Comparison of ENCODE assay signal across 8 cellular contexts in genomic region chr20:2237059-2237458, GRCh38. TPM values are rescaled to one million over a fixed set of nuclear protein-coding genes. Genes with fewer than 3 reads are reported as not detected.
DNase-seq lines count a peak whose midpoint lies in the region; ATAC-seq and TF ChIP-seq lines count a peak whose summit lies in the region.

No MANE protein-coding gene starts in this region.

- no peaks in the 10 kb centered on the region for H3K36me3 Mint-ChIP-seq in endodermal cell (ENCODE audit: low read depth)
- H3K36me3 Mint-ChIP-seq in activated T-helper 2 cell treated with anti-CD3 and anti-CD28 coated beads, Interferon-gamma antibody, Interleukin-2, Interleukin-4, amounts not matched to agents 10 μg/mL and 5 μg/mL and 100 μg/mL, durations not matched to agents 14 hours and 24 hours and 36 hours (ENCODE audit: low read depth), result no peaks in the 10 kb centered on the region

- no peak overlapping the region for H3K4me3 Mint-ChIP-seq in endodermal cell
- no peak overlapping the region for H3K4me3 Mint-ChIP-seq in activated T-helper 2 cell treated with anti-CD3 and anti-CD28 coated beads, Interferon-gamma antibody, Interleukin-2, Interleukin-4, amounts not matched to agents 10 μg/mL and 5 μg/mL and 100 μg/mL, durations not matched to agents 14 hours and 24 hours and 36 hours (ENCODE audit: low read depth)

- ATAC-seq in mucosa of descending colon, result peak; percentile 75
- no peak for ATAC-seq in GM21423 (IDR thresholded peaks at IDR 0.05; ENCODE audit: unreplicated experiment)
- ATAC-seq in GM21360 (IDR thresholded peaks at IDR 0.05; ENCODE audit: unreplicated experiment), result no peak

- no peaks in the 10 kb centered on the region for H3K27me3 ChIP-seq in endodermal cell (ENCODE audit: control insufficient read depth, insufficient read depth, low read length, poor library complexity, severe bottlenecking)

- H3K4me3 ChIP-seq in AG10803 (ENCODE audit: low read length) (no peak overlapping the region), endodermal cell (ENCODE audit: low read length) (no peak overlapping the region), mucosa of descending colon (no peak overlapping the region)

- H3K4me1 ChIP-seq in endodermal cell (ENCODE audit: control insufficient read depth, insufficient read depth, low read length), result no peaks in the 10 kb centered on the region
- H3K4me1 ChIP-seq in mucosa of descending colon (ENCODE audit: low read depth), result no peaks in the 10 kb centered on the region

- TF ChIP-seq CTCF in AG10803 (conservative IDR thresholded peaks at IDR 0.05; ENCODE audit: low read length) (peak; percentile 50), endodermal cell (conservative IDR thresholded peaks at IDR 0.05) (peak; percentile 43), mucosa of descending colon (IDR thresholded peaks at IDR 0.05) (no peak)

- WGBS in endodermal cell (ENCODE audit: insufficient coverage in 1 of 2, insufficient read length in 1 of 2), 2 experiments, result 88 to 92% methylated on average over 9 to 11 of the region's 11 CpGs

- no peak overlapping the region for H3K27ac Mint-ChIP-seq in endodermal cell
- H3K27ac Mint-ChIP-seq in activated T-helper 2 cell treated with anti-CD3 and anti-CD28 coated beads, Interferon-gamma antibody, Interleukin-2, Interleukin-4, amounts not matched to agents 10 μg/mL and 5 μg/mL and 100 μg/mL, durations not matched to agents 14 hours and 24 hours and 36 hours, result no peak overlapping the region

- H3K27ac ChIP-seq in endodermal cell (ENCODE audit: low read depth, low read length), result no peak overlapping the region

- H3K4me1 Mint-ChIP-seq in endodermal cell, result peaks cover 17% of the 10 kb centered on the region
- no peaks in the 10 kb centered on the region for H3K4me1 Mint-ChIP-seq in activated T-helper 2 cell treated with anti-CD3 and anti-CD28 coated beads, Interferon-gamma antibody, Interleukin-2, Interleukin-4, amounts not matched to agents 10 μg/mL and 5 μg/mL and 100 μg/mL, durations not matched to agents 14 hours and 24 hours and 36 hours (ENCODE audit: low read depth)

- H3K9me3 Mint-ChIP-seq in endodermal cell, result no peaks in the 10 kb centered on the region
- no peaks in the 10 kb centered on the region for H3K9me3 Mint-ChIP-seq in activated T-helper 2 cell treated with anti-CD3 and anti-CD28 coated beads, Interferon-gamma antibody, Interleukin-2, Interleukin-4, amounts not matched to agents 10 μg/mL and 5 μg/mL and 100 μg/mL, durations not matched to agents 14 hours and 24 hours and 36 hours

- no peaks in the 10 kb centered on the region for H3K36me3 ChIP-seq in endodermal cell (ENCODE audit: control insufficient read depth, insufficient read depth, low read length)
- no peaks in the 10 kb centered on the region for H3K36me3 ChIP-seq in mucosa of descending colon (ENCODE audit: low read depth)

- no peaks in the 10 kb centered on the region for H3K27me3 Mint-ChIP-seq in endodermal cell (ENCODE audit: insufficient read depth)
- H3K27me3 Mint-ChIP-seq in activated T-helper 2 cell treated with anti-CD3 and anti-CD28 coated beads, Interferon-gamma antibody, Interleukin-2, Interleukin-4, amounts not matched to agents 10 μg/mL and 5 μg/mL and 100 μg/mL, durations not matched to agents 14 hours and 24 hours and 36 hours (ENCODE audit: low read depth), result no peaks in the 10 kb centered on the region

- DNase-seq in AG10803 (ENCODE audit: low read depth) (peak; percentile 100), NCI-H460 (ENCODE audit: extremely low read depth, low read depth) (peak; percentile 38), endodermal cell (peak; percentile 52), mucosa of descending colon (peak; percentile 63 to 66 (median 64)), NCI-H1092 (lab: John Stamatoyannopoulos, UW) (no peak)
- DNase-seq in activated T-helper 2 cell treated with anti-CD3 and anti-CD28 coated beads, Interferon-gamma antibody, Interleukin-2, Interleukin-4, amounts not matched to agents 10 μg/mL and 5 μg/mL and 100 μg/mL, durations not matched to agents 14 hours and 24 hours and 36 hours (ENCODE audit: low spot score), result no peak

- intact Hi-C loops in mucosa of descending colon (cut with DNase I, micrococcal nuclease), result no loop called here
- intact Hi-C loops in activated T-helper 2 cell treated with anti-CD3 and anti-CD28 coated beads, Interferon-gamma antibody, Interleukin-2, Interleukin-4, amounts not matched to agents 10 μg/mL and 5 μg/mL and 100 μg/mL, durations not matched to agents 14 hours and 24 hours and 36 hours (cut with micrococcal nuclease), result no loop called here

- H3K9me3 ChIP-seq in endodermal cell (ENCODE audit: control insufficient read depth, low read length) (no peaks in the 10 kb centered on the region), mucosa of descending colon (no peaks in the 10 kb centered on the region)

- H3K9ac ChIP-seq in endodermal cell (ENCODE audit: extremely low read depth, low read length, poor library complexity, severe bottlenecking), result no peak overlapping the region

RNA-seq across cellular contexts. Expression of gene TGM3, which starts 58.7 kb away (rescaled TPM):
- 0.10 and 0.20 TPM in 2 replicates for total RNA-seq in NCI-H460 (2014; rRNA removed; shearing (Covaris generic))
- 0.46 TPM in 1 of 2 replicates, not detected in the other for polyA plus RNA-seq in NCI-H460 (2014; cell fraction: nucleus; rRNA removed)
- total RNA-seq in endodermal cell, result under 1 TPM; 0.29 to 0.38 TPM
- polyA plus RNA-seq in endodermal cell (2013, experiment 1 of 2), result not detected
- 0.21 TPM for polyA plus RNA-seq in endodermal cell (2013, experiment 2 of 2)
- under 1 TPM; 0.09 to 0.84 (median 0.29) TPM for total RNA-seq in mucosa of descending colon
- total RNA-seq in activated T-helper 2 cell treated with anti-CD3 and anti-CD28 coated beads, Interferon-gamma antibody, Interleukin-2, Interleukin-4, amounts not matched to agents 10 μg/mL and 5 μg/mL and 100 μg/mL, durations not matched to agents 14 hours and 24 hours and 36 hours, result not detected in 2 replicates

Comparison
In these comparisons a context has a peak if more than half of its experiments do, and no peak if none do; other contexts are left out.
1. DNase-seq: peak in AG10803 (single experiment), NCI-H460 (single experiment), endodermal cell (single experiment) and mucosa of descending colon (3 of 3); none in NCI-H1092 (single experiment) and activated T-helper 2 cell treated with anti-CD3 and anti-CD28 coated beads, Interferon-gamma antibody, Interleukin-2, Interleukin-4, amounts not matched to agents 10 μg/mL and 5 μg/mL and 100 μg/mL, durations not matched to agents 14 hours and 24 hours and 36 hours (single experiment).